In the genomic region with DNA sequence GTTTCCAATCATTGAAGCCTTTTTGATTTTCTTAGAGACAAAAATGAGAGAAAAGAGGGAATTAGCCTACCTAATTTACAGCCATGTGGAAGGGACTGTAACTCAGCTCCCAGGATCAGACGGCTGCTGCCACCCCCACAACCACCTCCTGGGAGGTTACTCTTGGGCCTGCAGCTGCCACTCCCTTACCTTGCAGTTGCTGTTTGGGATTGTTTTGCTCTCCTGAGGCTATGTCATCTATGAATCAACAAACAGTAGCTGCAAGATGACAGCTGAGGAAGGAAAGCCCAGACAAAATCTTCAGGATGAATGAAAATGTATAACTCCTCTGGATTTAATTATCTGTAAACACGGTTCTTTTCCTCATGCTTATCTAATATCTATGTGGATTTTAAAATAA, we compare ENCODE assay signal across 17 cellular contexts. TPM values are rescaled to one million over a fixed set of nuclear protein-coding genes. Genes with fewer than 3 reads are reported as not detected.
A peak's percentile ranks its signal among the peaks of the same experiment; 100 is the strongest.
DNase-seq lines count a peak whose midpoint lies in the region; ATAC-seq, FAIRE-seq and TF ChIP-seq lines count a peak whose summit lies in the region.
"Had no signal": no experiment of that assay in that cellular context is flagged by ENCODE, and none has a peak within 500 bp of the region (broad histone marks: within the 10 kb centered on the region; RNA-seq: fewer than 3 reads in every experiment).

No MANE protein-coding gene starts in this region.

- H2AFZ ChIP-seq in HCT116 (ENCODE audit: low read depth, low read length, poor library complexity, severe bottlenecking) = no peak overlapping the region
- no peak overlapping the region for H2AFZ ChIP-seq in keratinocyte (ENCODE audit: control insufficient read depth, low read length)
- H2AFZ ChIP-seq: GM23248 had no signal

- H3K9ac ChIP-seq in HCT116 (ENCODE audit: low read length) = no peak overlapping the region
- H3K9ac ChIP-seq in keratinocyte (ENCODE audit: control insufficient read depth, extremely low read depth, insufficient read depth, low read length) = peak overlapping the region; percentile 46
- H3K9ac ChIP-seq: GM23248 had no signal

- H3K4me1 ChIP-seq in HCT116 (ENCODE audit: control insufficient read depth in 1 of 2, insufficient read depth in 2 of 2, low read length in 2 of 2) (peaks cover 0 to 11% of the 10 kb centered on the region in 2 experiments; a peak in 3 of 4 replicates), RWPE2 (ENCODE audit: insufficient read depth, poor library complexity, severe bottlenecking) (peaks cover 18% of the 10 kb centered on the region), keratinocyte (ENCODE audit: control insufficient read depth, extremely low read depth, insufficient read depth, low read length) (peaks cover 28% of the 10 kb centered on the region)

- 0 out of 2 replicates have a peak overlapping the region, but pooled peaks have one; percentile 17 for H3K4me2 ChIP-seq in HCT116 (ENCODE audit: low read length)
- H3K4me2 ChIP-seq in keratinocyte (ENCODE audit: control insufficient read depth, extremely low read depth, insufficient read depth, low read depth, low read length) = peak overlapping the region; percentile 32

- TF ChIP-seq CTCF in HCT116 (IDR thresholded peaks at IDR 0.05 in 2 of 3, conservative IDR thresholded peaks at IDR 0.05 in 1 of 3; ENCODE audit: borderline replicate concordance in 1 of 3, insufficient read depth in 1 of 3, low read depth in 2 of 3, low read length in 2 of 3) (no peak), RWPE2 (IDR thresholded peaks at IDR 0.05; ENCODE audit: poor library complexity, severe bottlenecking) (no peak), keratinocyte (optimal IDR thresholded peaks at IDR 0.05 in 1 of 3, IDR thresholded peaks at IDR 0.05 in 1 of 3, conservative IDR thresholded peaks at IDR 0.05 in 1 of 3; ENCODE audit: extremely low read depth in 1 of 3, insufficient read depth in 2 of 3, low read length in 3 of 3) (no peak), GM13976 (IDR thresholded peaks at IDR 0.05; ENCODE audit: borderline replicate concordance, control extremely low read depth, extremely low read depth, insufficient read depth, missing control alignments) (no peak)

- no peak for TF ChIP-seq RAD21 in HCT116 (IDR thresholded peaks at IDR 0.05; ENCODE audit: low read depth)

- H3K79me2 ChIP-seq in HCT116 (ENCODE audit: insufficient read depth, low read length) (no peaks in the 10 kb centered on the region), keratinocyte (ENCODE audit: control insufficient read depth, insufficient read depth, low read length) (no peaks in the 10 kb centered on the region)

- H3K36me3 ChIP-seq in HCT116 (ENCODE audit: control insufficient read depth in 1 of 2, insufficient read depth in 2 of 2, low read length in 2 of 2) (no peaks in the 10 kb centered on the region), RWPE2 (ENCODE audit: low read depth) (no peaks in the 10 kb centered on the region), keratinocyte (ENCODE audit: control insufficient read depth in 2 of 2, extremely low read depth in 1 of 2, insufficient read depth in 2 of 2, low read length in 2 of 2) (no peaks in the 10 kb centered on the region)

- no peaks in the 10 kb centered on the region for H3K9me1 ChIP-seq in keratinocyte (ENCODE audit: control insufficient read depth, extremely low read depth, insufficient read depth, low read length)

- intact Hi-C loops in HCT116 (cut with micrococcal nuclease) = no loop called here

- H4K20me1 ChIP-seq in HCT116 (ENCODE audit: insufficient read depth) (no peaks in the 10 kb centered on the region), keratinocyte (ENCODE audit: control insufficient read depth, extremely low read depth, insufficient read depth, low read length) (no peaks in the 10 kb centered on the region)

- ATAC-seq in HCT116 (no peak), RWPE2 (ENCODE audit: low read depth) (peak; percentile 37)

- no TSS peak for BruUV-seq in HCT116 (replicated peaks; lab: Mats Ljungman, UMichigan)

- CTCF ChIA-PET in HCT116 (lab: Charles Lee) = no interaction called here

- peak; percentile 9 for DNase-seq in DMS53 (lab: John Stamatoyannopoulos, UW)
- no peak for DNase-seq in DMS53 treated with DMSO at 0.1 percent for 48 hours (lab: John Stamatoyannopoulos, UW; ENCODE audit: unreplicated experiment)
- no peak for DNase-seq in HCT116 (ENCODE audit: low read depth, low spot score)
- DNase-seq in RWPE2 (ENCODE audit: low spot score) = no peak
- no peak for DNase-seq in keratinocyte (ENCODE audit: low read depth, low spot score)
- no peak for DNase-seq in GM13976 (ENCODE audit: low spot score)
- no peak for DNase-seq in UCSD-AML1 (lab: John Stamatoyannopoulos, UW; ENCODE audit: unreplicated experiment)
- no peak for DNase-seq in NCI-H226
- DNase-seq: CD4-positive, CD25-positive, alpha-beta regulatory T cell; GM23248; NCI-H1436 treated with DMSO at 0.1 percent for 48 hours; NCI-H2081 treated with DMSO at 0.1 percent for 48 hours; NCI-H774; SHP77 treated with DMSO at 0.1 percent for 48 hours had no signal

- in situ Hi-C loops in GM13976 (cut with MboI; ENCODE audit: low sequenced_read_pairs, unreplicated experiment) = no loop called here

- H3K27me3 ChIP-seq in HCT116 (ENCODE audit: insufficient read depth, low read length) (no peaks in the 10 kb centered on the region), RWPE2 (ENCODE audit: insufficient read depth, poor library complexity, severe bottlenecking) (no peaks in the 10 kb centered on the region), keratinocyte (ENCODE audit: control insufficient read depth, extremely low read depth, insufficient read depth, low read length) (no peaks in the 10 kb centered on the region)

- H3K4me3 ChIP-seq in HCT116 (replicated peaks in 1 of 2; ENCODE audit: low read depth in 1 of 2, low read length in 2 of 2) (no peak overlapping the region), RWPE2 (ENCODE audit: severe bottlenecking) (no peak overlapping the region), keratinocyte (ENCODE audit: control insufficient read depth in 2 of 3, extremely low read depth in 1 of 3, insufficient read depth in 2 of 3, low read depth in 1 of 3, low read length in 3 of 3) (no peak overlapping the region)
- H3K4me3 ChIP-seq: GM23248 had no signal

- no peak overlapping the region for H3K27ac ChIP-seq in HCT116 (ENCODE audit: low read depth, low read length)
- H3K27ac ChIP-seq in RWPE2 (ENCODE audit: poor library complexity, severe bottlenecking) = no peak overlapping the region
- peak overlapping the region; percentile 47 for H3K27ac ChIP-seq in keratinocyte (ENCODE audit: control insufficient read depth, insufficient read depth, low read length)
- H3K27ac ChIP-seq: 22Rv1, GM23248, HL-60 had no signal

- dilution Hi-C loops in keratinocyte (cut with MboI; ENCODE audit: extremely low pct_ligation_motif_present, low sequenced_read_pairs) = no loop called here

- no peaks in the 10 kb centered on the region for H3K9me3 ChIP-seq in HCT116 (ENCODE audit: control insufficient read depth in 1 of 2, insufficient read depth in 1 of 2, low read depth in 1 of 2, low read length in 2 of 2)
- H3K9me3 ChIP-seq in RWPE2 (ENCODE audit: severe bottlenecking) = no peaks in the 10 kb centered on the region
- H3K9me3 ChIP-seq in keratinocyte (ENCODE audit: control insufficient read depth, low read depth, low read length) = no peaks in the 10 kb centered on the region

- TF ChIP-seq POLR2A in HCT116 (IDR thresholded peaks at IDR 0.05; ENCODE audit: borderline replicate concordance, extremely low read depth, insufficient read depth, insufficient read length) = no peak

- POLR2A ChIA-PET in HCT116 (lab: Charles Lee) = no interaction called here

- H3K9me2 ChIP-seq in HCT116 (ENCODE audit: insufficient read depth) = no peaks in the 10 kb centered on the region

- FAIRE-seq in keratinocyte (lab: Jason Lieb, UNC) = peak; percentile 29
- FAIRE-seq: RCC 7860 had no signal

- RAD21 ChIA-PET in HCT116 (lab: Charles Lee; ENCODE audit: low non-redundant PET in 1 of 2, low total read pairs in 2 of 2, uncharacterized antibody in 2 of 2, unreplicated experiment in 2 of 2) = no interaction called here

TF ChIP-seq in HCT116, 20 proteins besides CTCF, POLR2A, EP300 and RAD21 (continues in another document):
- TF ChIP-seq CEBPB (IDR thresholded peaks at IDR 0.05; ENCODE audit: low read depth) (no peak), YY1 (IDR thresholded peaks at IDR 0.05; ENCODE audit: extremely low read depth, insufficient replicate concordance, low read depth, low read length) (no peak), SP1 (IDR thresholded peaks at IDR 0.05; ENCODE audit: low read depth) (no peak)
- TF ChIP-seq, protein P1, sequence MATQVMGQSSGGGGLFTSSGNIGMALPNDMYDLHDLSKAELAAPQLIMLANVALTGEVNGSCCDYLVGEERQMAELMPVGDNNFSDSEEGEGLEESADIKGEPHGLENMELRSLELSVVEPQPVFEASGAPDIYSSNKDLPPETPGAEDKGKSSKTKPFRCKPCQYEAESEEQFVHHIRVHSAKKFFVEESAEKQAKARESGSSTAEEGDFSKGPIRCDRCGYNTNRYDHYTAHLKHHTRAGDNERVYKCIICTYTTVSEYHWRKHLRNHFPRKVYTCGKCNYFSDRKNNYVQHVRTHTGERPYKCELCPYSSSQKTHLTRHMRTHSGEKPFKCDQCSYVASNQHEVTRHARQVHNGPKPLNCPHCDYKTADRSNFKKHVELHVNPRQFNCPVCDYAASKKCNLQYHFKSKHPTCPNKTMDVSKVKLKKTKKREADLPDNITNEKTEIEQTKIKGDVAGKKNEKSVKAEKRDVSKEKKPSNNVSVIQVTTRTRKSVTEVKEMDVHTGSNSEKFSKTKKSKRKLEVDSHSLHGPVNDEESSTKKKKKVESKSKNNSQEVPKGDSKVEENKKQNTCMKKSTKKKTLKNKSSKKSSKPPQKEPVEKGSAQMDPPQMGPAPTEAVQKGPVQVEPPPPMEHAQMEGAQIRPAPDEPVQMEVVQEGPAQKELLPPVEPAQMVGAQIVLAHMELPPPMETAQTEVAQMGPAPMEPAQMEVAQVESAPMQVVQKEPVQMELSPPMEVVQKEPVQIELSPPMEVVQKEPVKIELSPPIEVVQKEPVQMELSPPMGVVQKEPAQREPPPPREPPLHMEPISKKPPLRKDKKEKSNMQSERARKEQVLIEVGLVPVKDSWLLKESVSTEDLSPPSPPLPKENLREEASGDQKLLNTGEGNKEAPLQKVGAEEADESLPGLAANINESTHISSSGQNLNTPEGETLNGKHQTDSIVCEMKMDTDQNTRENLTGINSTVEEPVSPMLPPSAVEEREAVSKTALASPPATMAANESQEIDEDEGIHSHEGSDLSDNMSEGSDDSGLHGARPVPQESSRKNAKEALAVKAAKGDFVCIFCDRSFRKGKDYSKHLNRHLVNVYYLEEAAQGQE (IDR thresholded peaks at IDR 0.05; ENCODE audit: low read depth) = no peak

RNA-seq across cellular contexts. Expression of a gene that starts 28.0 kb away (rescaled TPM):
- total RNA-seq in HCT116 (2021; ENCODE audit: unreplicated experiment) = 10.2 TPM
- polyA plus RNA-seq in HCT116 (2012) = 3.2 and 3.9 TPM in 2 replicates
- 11.1 to 14.0 TPM (median 13.9 TPM) in 3 replicates for polyA plus RNA-seq in keratinocyte
- 2.5 TPM for polyA plus RNA-seq in keratinocyte (2011; ENCODE audit: low read depth)
- 4.6 and 6.9 TPM in 2 replicates for polyA plus RNA-seq in keratinocyte (2011; cell fraction: cytosol; rRNA removed)
- 24.8 and 26.0 TPM in 2 replicates for polyA plus RNA-seq in keratinocyte (2011; cell fraction: nucleus; rRNA removed)
- 3.4 and 5.8 TPM in 2 replicates for polyA plus RNA-seq in keratinocyte (2012; ENCODE audit: low replicate concordance)
- polyA minus RNA-seq in keratinocyte = 15.1 to 29.5 TPM (median 27.5 TPM) in 3 replicates
- polyA minus RNA-seq in keratinocyte (2011; cell fraction: cytosol; rRNA and poly(A)+ RNA removed) = 7.3 TPM
- 26.7 and 60.2 TPM in 2 replicates for polyA minus RNA-seq in keratinocyte (2011; cell fraction: nucleus; rRNA and poly(A)+ RNA removed)
